17 cellular contexts compared by ENCODE assay signal in genomic region chr1:220219136-220219442, GRCh38. TPM values are rescaled to one million over a fixed set of nuclear protein-coding genes. Genes with fewer than 3 reads are reported as not detected.
DNase-seq lines count a peak whose midpoint lies in the region; ATAC-seq, FAIRE-seq and TF ChIP-seq lines count a peak whose summit lies in the region.
"Had no signal": no experiment of that assay in that cellular context is flagged by ENCODE, and none has a peak within 500 bp of the region (broad histone marks: within the 10 kb centered on the region; RNA-seq: fewer than 3 reads in every experiment).

No MANE protein-coding gene starts in this region.

- H3K18ac ChIP-seq in mesenchymal stem cell (ENCODE audit: low read depth in 1 of 2, low read length in 2 of 2), result no peak overlapping the region

- H3K4me1 ChIP-seq in CD8-positive, alpha-beta T cell (ENCODE audit: insufficient read depth, low read length), result no peaks in the 10 kb centered on the region
- H3K4me1 ChIP-seq in GM12878 (ENCODE audit: control insufficient read depth, insufficient read depth, low read length) (peaks cover 15% of the 10 kb centered on the region), mesenchymal stem cell (ENCODE audit: control insufficient read depth, insufficient read depth, low read depth, low read length) (peaks cover 1% of the 10 kb centered on the region), lower lobe of right lung (peaks cover 6% of the 10 kb centered on the region)
- H3K4me1 ChIP-seq: prostate gland had no signal

- no peaks in the 10 kb centered on the region for H3K36me3 ChIP-seq in CD8-positive, alpha-beta T cell (ENCODE audit: insufficient read depth, low read length)
- H3K36me3 ChIP-seq in GM12878 (ENCODE audit: control insufficient read depth in 2 of 2, insufficient read depth in 2 of 2, low read length in 1 of 2) (no peaks in the 10 kb centered on the region; a peak in 1 of 4 replicates), mesenchymal stem cell (ENCODE audit: control insufficient read depth in 1 of 2, insufficient read depth in 2 of 2, low read depth in 1 of 2, low read length in 2 of 2) (peaks cover 0 to 9% of the 10 kb centered on the region in 2 experiments), lower lobe of right lung (no peaks in the 10 kb centered on the region)
- H3K36me3 ChIP-seq: prostate gland had no signal

- no peaks in the 10 kb centered on the region for H3K9me3 Mint-ChIP-seq in CD8-positive, alpha-beta T cell
- H3K9me3 Mint-ChIP-seq in IgD-negative memory B cell, result no peaks in the 10 kb centered on the region
- H3K9me3 Mint-ChIP-seq: stimulated activated effector memory CD8-positive, alpha-beta T cell treated with anti-CD3 and anti-CD28 coated beads, Interleukin-12 subunit alpha, Interleukin-12 subunit beta, amount 100 ng/mL, for 72 hours had no signal

- H2AK5ac ChIP-seq in mesenchymal stem cell (ENCODE audit: low read length, severe bottlenecking), result no peak overlapping the region

- no peak overlapping the region for H3K27ac ChIP-seq in CD8-positive, alpha-beta T cell (ENCODE audit: low read depth, low read length)
- peak overlapping the region; percentile 96 for H3K27ac ChIP-seq in GM12878 (ENCODE audit: control insufficient read depth, insufficient read depth)
- H3K27ac ChIP-seq in mesenchymal stem cell (ENCODE audit: low read length, poor library complexity, severe bottlenecking), result no peak overlapping the region
- H3K27ac ChIP-seq in lower lobe of right lung, result no peak overlapping the region
- H3K27ac ChIP-seq: prostate gland had no signal

- H3K27me3 Mint-ChIP-seq in CD8-positive, alpha-beta T cell (ENCODE audit: low read depth), result no peaks in the 10 kb centered on the region
- H3K27me3 Mint-ChIP-seq in IgD-negative memory B cell, result peaks cover 1% of the 10 kb centered on the region

- no peak overlapping the region for H4K8ac ChIP-seq in mesenchymal stem cell (ENCODE audit: low read length)

- no peak overlapping the region for H3K4me3 Mint-ChIP-seq in CD8-positive, alpha-beta T cell
- H3K4me3 Mint-ChIP-seq in IgD-negative memory B cell, result peak overlapping the region in 2 of 4 donors; percentile 89 to 94
- H3K4me3 Mint-ChIP-seq: nephron progenitor cell; stimulated activated effector memory CD8-positive, alpha-beta T cell treated with anti-CD3 and anti-CD28 coated beads, Interleukin-12 subunit alpha, Interleukin-12 subunit beta, amount 100 ng/mL, for 72 hours had no signal

- ATAC-seq in CD8-positive, alpha-beta T cell, result no peak
- ATAC-seq in GM12878, result no peak
- ATAC-seq in lower lobe of right lung, result no peak

- no peak overlapping the region for H3K4me3 ChIP-seq in CD8-positive, alpha-beta T cell (ENCODE audit: low read depth, low read length)
- H3K4me3 ChIP-seq in GM12878 (no peak overlapping the region), mesenchymal stem cell (ENCODE audit: insufficient read depth in 1 of 2, low read depth in 1 of 2, low read length in 2 of 2) (no peak overlapping the region), lower lobe of right lung (no peak overlapping the region)
- H3K4me3 ChIP-seq: prostate gland had no signal

- H3K27me3 ChIP-seq in CD8-positive, alpha-beta T cell (ENCODE audit: insufficient read depth, low read length), result no peaks in the 10 kb centered on the region
- H3K27me3 ChIP-seq in GM12878 (replicated peaks in 1 of 2; ENCODE audit: control insufficient read depth in 2 of 2, insufficient read depth in 2 of 2, low read length in 1 of 2) (no peaks in the 10 kb centered on the region), mesenchymal stem cell (ENCODE audit: control insufficient read depth in 1 of 2, insufficient read depth in 1 of 2, low read length in 2 of 2) (no peaks in the 10 kb centered on the region), lower lobe of right lung (ENCODE audit: low read depth) (no peaks in the 10 kb centered on the region)

- TF ChIP-seq CTCF in CD8-positive, alpha-beta T cell (IDR thresholded peaks at IDR 0.05), result no peak
- TF ChIP-seq CTCF in GM12878 (IDR thresholded peaks at IDR 0.05 in 2 of 3, conservative IDR thresholded peaks at IDR 0.05 in 1 of 3; ENCODE audit: control insufficient read depth in 2 of 3, extremely low read depth in 1 of 3, insufficient read depth in 1 of 3, low read depth in 3 of 3, low read length in 3 of 3) (no peak), lower lobe of right lung (IDR thresholded peaks at IDR 0.05) (no peak)

- RAD21 ChIA-PET in GM12878 (lab: Charles Lee; ENCODE audit: unreplicated experiment), result interaction anchor here (0.7 to 18.1 kb wide), 33 partner anchors 10 to 558 kb away, joined by 3 to 189 read pairs (median 5); partner anchors contain the start of genes BPNT1 and RAB3GAP2

- no peak overlapping the region for H2BK12ac ChIP-seq in mesenchymal stem cell (ENCODE audit: low read length in 2 of 2)

- no peak overlapping the region for H4K91ac ChIP-seq in mesenchymal stem cell (ENCODE audit: low read length)

- TF ChIP-seq RAD21 in GM12878 (IDR thresholded peaks at IDR 0.05; ENCODE audit: insufficient read depth, low read depth, low read length), result no peak

- peaks cover 16% of the 10 kb centered on the region for H3K36me3 Mint-ChIP-seq in CD8-positive, alpha-beta T cell
- peaks cover 1% of the 10 kb centered on the region for H3K36me3 Mint-ChIP-seq in IgD-negative memory B cell
- H3K36me3 Mint-ChIP-seq: stimulated activated effector memory CD8-positive, alpha-beta T cell treated with anti-CD3 and anti-CD28 coated beads, Interleukin-12 subunit alpha, Interleukin-12 subunit beta, amount 100 ng/mL, for 72 hours had no signal

- BruUV-seq in GM12878 (replicated peaks; lab: Mats Ljungman, UMichigan), result no TSS peak

- intact Hi-C loops in CD8-positive, alpha-beta T cell (cut with DNase I, micrococcal nuclease), result no loop called here
- intact Hi-C loops in GM12878 (cut with micrococcal nuclease; ENCODE audit: unreplicated experiment), result loop anchor here (2.0 to 10.0 kb wide), 4 partner anchors 78 to 558 kb away; no protein-coding TSS in a partner anchor
- intact Hi-C loops in head of caudate nucleus (cut with DNase I), result no loop called here
- intact Hi-C loops in lower lobe of right lung (cut with DNase I), result no loop called here

- H3K9ac ChIP-seq in GM12878 (ENCODE audit: control insufficient read depth, insufficient read depth, low read length) (0 out of 2 replicates have a peak overlapping the region, but pooled peaks have one; percentile 9), mesenchymal stem cell (ENCODE audit: low read length) (peak overlapping the region; percentile 33)

- no peak for FAIRE-seq in GM12878 (lab: Jason Lieb, UNC)
- FAIRE-seq: HepG2 had no signal

- in situ Hi-C loops in GM12878 (cut with MboI), result no loop called here

- no peak for TF ChIP-seq EP300 in GM12878 (IDR thresholded peaks at IDR 0.05; ENCODE audit: borderline replicate concordance in 1 of 2, control insufficient read depth in 1 of 2, low read depth in 2 of 2, low read length in 2 of 2)

- H3K79me2 ChIP-seq in GM12878 (ENCODE audit: control insufficient read depth, insufficient read depth, low read length), result peaks cover 67% of the 10 kb centered on the region

- peaks cover 19% of the 10 kb centered on the region for H3K79me1 ChIP-seq in mesenchymal stem cell (replicated peaks; ENCODE audit: low read length, poor library complexity, severe bottlenecking)

- CTCF ChIA-PET in CD8-positive, alpha-beta T cell (lab: Charles Lee), result interaction anchor here (0.6 to 1.6 kb wide), 3 partner anchors 8 to 10 kb away, joined by 3 to 4 read pairs (median 3); no protein-coding TSS in a partner anchor
- CTCF ChIA-PET in GM12878 (lab: Yijun Ruan, JAX), result interaction anchor here (0.6 to 11.4 kb wide), 48 partner anchors 8 to 1212 kb away, joined by 3 to 101 read pairs (median 4); partner anchors contain the start of gene RAB3GAP2

- no peaks in the 10 kb centered on the region for H3K9me3 ChIP-seq in CD8-positive, alpha-beta T cell (ENCODE audit: low read length)
- no peaks in the 10 kb centered on the region; the same call in 1 of the 3 replicates for H3K9me3 ChIP-seq in GM12878 (replicated peaks; ENCODE audit: control insufficient read depth, insufficient read depth, low read length)
- no peaks in the 10 kb centered on the region for H3K9me3 ChIP-seq in mesenchymal stem cell (ENCODE audit: control insufficient read depth, low read length)
- no peaks in the 10 kb centered on the region for H3K9me3 ChIP-seq in lower lobe of right lung
- H3K9me3 ChIP-seq: prostate gland had no signal

- H2BK120ac ChIP-seq in mesenchymal stem cell (ENCODE audit: low read depth, low read length), result no peak overlapping the region

- H2AFZ ChIP-seq in GM12878 (ENCODE audit: control insufficient read depth, low read depth, low read length) (no peak overlapping the region), mesenchymal stem cell (ENCODE audit: low read depth, low read length) (no peak overlapping the region)

- no peak overlapping the region for H2BK15ac ChIP-seq in mesenchymal stem cell (ENCODE audit: low read depth, poor library complexity, severe bottlenecking)

- H3K4me2 ChIP-seq in GM12878 (ENCODE audit: control insufficient read depth, insufficient read depth) (peak overlapping the region; percentile 83), mesenchymal stem cell (ENCODE audit: low read length, poor library complexity, severe bottlenecking) (no peak overlapping the region)

- peak overlapping the region; percentile 14 for H3K27ac Mint-ChIP-seq in CD8-positive, alpha-beta T cell
- peak overlapping the region; percentile 97 to 99 (median 99) for H3K27ac Mint-ChIP-seq in IgD-negative memory B cell
- H3K27ac Mint-ChIP-seq: stimulated activated effector memory CD8-positive, alpha-beta T cell treated with anti-CD3 and anti-CD28 coated beads, Interleukin-12 subunit alpha, Interleukin-12 subunit beta, amount 100 ng/mL, for 72 hours had no signal

- H3K14ac ChIP-seq in mesenchymal stem cell (ENCODE audit: low read length in 2 of 2), result no peak overlapping the region

- TF ChIP-seq POLR2A in GM12878 (IDR thresholded peaks at IDR 0.05; ENCODE audit: low read depth, low read length), result no peak

- H4K20me1 ChIP-seq in GM12878 (ENCODE audit: control insufficient read depth, insufficient read depth), result no peaks in the 10 kb centered on the region

- no peak overlapping the region for H3K23ac ChIP-seq in mesenchymal stem cell (ENCODE audit: low read length in 2 of 2)

- DNase-seq in CD8-positive, alpha-beta T cell, result no peak
- DNase-seq in GM12878 (ENCODE audit: low read depth, low spot score) (no peak), mesenchymal stem cell (peak; percentile 17), head of caudate nucleus (no peak), SK-N-DZ (ENCODE audit: low spot score) (no peak), lower lobe of right lung (no peak), anterior cingulate cortex (lab: John Stamatoyannopoulos, UW) (no peak)
- DNase-seq: activated CD8-positive, alpha-beta memory T cell treated with anti-CD3 and anti-CD28 coated beads, Interleukin-2, amount 50 U/mL, for 48 hours; kidney; NCI-H187 treated with DMSO at 0.1 percent for 48 hours; SIG-M5; T-helper 9 cell had no signal

- no peak overlapping the region for H2BK5ac ChIP-seq in mesenchymal stem cell (ENCODE audit: low read depth, low read length, poor library complexity, severe bottlenecking)

- peaks cover 55% of the 10 kb centered on the region for H3K4me1 Mint-ChIP-seq in CD8-positive, alpha-beta T cell (ENCODE audit: low read depth)
- peaks cover 36 to 60% (median 49%) of the 10 kb centered on the region in 3 donors for H3K4me1 Mint-ChIP-seq in IgD-negative memory B cell

- POLR2A ChIA-PET in CD8-positive, alpha-beta T cell (lab: Charles Lee), result no interaction called here
- POLR2A ChIA-PET in GM12878 (lab: Charles Lee), result interaction anchor here (0.7 to 4.6 kb wide), 12 partner anchors 10 to 850 kb away, joined by 3 to 55 read pairs (median 4); partner anchors contain the start of genes BPNT1 and RAB3GAP2

- no peak overlapping the region for H3K4ac ChIP-seq in mesenchymal stem cell (ENCODE audit: low read depth in 1 of 2, low read length in 2 of 2)

- SMC1A ChIA-PET in GM12878 (lab: Charles Lee; ENCODE audit: uncharacterized antibody, unreplicated experiment), result interaction anchor here (0.6 to 11.8 kb wide), 34 partner anchors 10 to 558 kb away, joined by 3 to 250 read pairs (median 4); partner anchors contain the start of gene RAB3GAP2

RNA-seq across cellular contexts. Expression of gene RAB3GAP2, which starts 53.2 kb away (rescaled TPM):
- 10 to 100 TPM; 34.3 to 34.6 TPM for total RNA-seq in CD8-positive, alpha-beta T cell
- 25.6 TPM for polyA plus RNA-seq in IgD-negative memory B cell
- total RNA-seq in GM12878 (2013; cell fraction: nucleolus; rRNA removed), result 140 and 143 TPM in 2 replicates
- 27.7 and 30.9 TPM in 2 replicates for total RNA-seq in GM12878 (2014; rRNA removed)
- 33.9 and 38.1 TPM in 2 replicates for total RNA-seq in GM12878 (2014; rRNA removed; fragmentation: Illumina TruSeq; extraction: Trizol)
- 44.2 and 51.1 TPM in 2 replicates for total RNA-seq in GM12878 (2021)
- 15.7 TPM for polyA plus RNA-seq in GM12878 (2011; ENCODE audit: low read depth)
- polyA plus RNA-seq in GM12878 (2011; rRNA removed), result 43.5 and 52.0 TPM in 2 replicates
- 19.2 and 24.5 TPM in 2 replicates for polyA plus RNA-seq in GM12878 (2011; cell fraction: cytosol; rRNA removed)
- polyA plus RNA-seq in GM12878 (2011; cell fraction: nucleus; rRNA removed), result 33.8 and 41.1 TPM in 2 replicates
- polyA plus RNA-seq in GM12878 (2012), result 20.2 and 24.9 TPM in 2 replicates
- polyA plus RNA-seq in GM12878 (2014; fragmentation: Illumina TruSeq; extraction: Trizol), result 30.7 and 36.4 TPM in 2 replicates
- polyA plus RNA-seq in GM12878 (2014; fragmentation: Nextera tagmentation; extraction: Ambion mirVana), result 10 to 100 TPM; 11.9 to 15.6 TPM
- polyA plus RNA-seq in GM12878 (2014; rRNA removed), result 16.8 and 19.1 TPM in 2 replicates
- 10 to 100 TPM; 20.7 to 21.2 TPM for polyA plus RNA-seq in GM12878 (2016; fragmentation: Nextera tagmentation; extraction: Ambion mirVana)
- polyA minus RNA-seq in GM12878 (2011; rRNA and poly(A)+ RNA removed), result 134 and 203 TPM in 2 replicates
- 18.8 and 31.0 TPM in 2 replicates for polyA minus RNA-seq in GM12878 (2011; cell fraction: cytosol; rRNA and poly(A)+ RNA removed)
- polyA minus RNA-seq in GM12878 (2011; cell fraction: nucleus; rRNA and poly(A)+ RNA removed), result 29.0 and 41.9 TPM in 2 replicates
- polyA plus RNA-seq in mesenchymal stem cell (2013, experiment 1 of 2), result 14.5 TPM
- 14.2 TPM for polyA plus RNA-seq in mesenchymal stem cell (2013, experiment 2 of 2)
- 14.0 and 16.2 TPM in 2 replicates for polyA plus RNA-seq in SK-N-DZ (2014; cell fraction: cytosol; rRNA removed)
- 15.0 and 22.5 TPM in 2 replicates for polyA plus RNA-seq in SK-N-DZ (2014; cell fraction: nucleus; rRNA removed)
- 36.1 TPM for total RNA-seq in lower lobe of right lung
